Comparison of ENCODE assay signal across 20 cellular contexts in the genomic region with DNA sequence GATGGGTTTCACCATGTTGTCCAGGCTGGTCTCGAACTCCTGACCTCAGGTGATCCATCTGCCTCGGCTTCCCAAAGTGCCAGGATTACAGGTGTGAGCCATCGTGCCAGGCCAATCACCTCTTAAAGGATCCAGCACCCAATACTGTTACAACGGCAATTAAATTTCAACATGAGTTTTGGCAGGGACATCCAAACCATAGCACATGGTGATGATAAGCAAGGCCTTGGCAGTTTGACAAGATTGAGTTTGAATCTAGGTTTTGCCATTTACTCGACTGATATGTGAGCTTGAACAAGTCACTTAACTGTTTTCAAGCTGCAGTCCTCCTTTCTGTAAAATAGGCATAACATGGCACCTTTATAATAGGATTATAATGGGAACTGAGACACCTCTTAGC.
DNase-seq lines count a peak whose midpoint lies in the region; ATAC-seq, FAIRE-seq and TF ChIP-seq lines count a peak whose summit lies in the region.
"Had no signal": no experiment of that assay in that cellular context is flagged by ENCODE, and none has a peak within 500 bp of the region (broad histone marks: within the 10 kb centered on the region; RNA-seq: fewer than 3 reads in every experiment).

No MANE protein-coding gene starts in this region.

- no peaks in the 10 kb centered on the region for H3K9me3 ChIP-seq in astrocyte (ENCODE audit: insufficient read depth, low read depth, low read length)
- H3K9me3 ChIP-seq: Caco-2 had no signal

- peak; percentile 38 for ATAC-seq in left lobe of liver
- ATAC-seq: A549, GM23338 had no signal

- no peak overlapping the region for H3K27ac Mint-ChIP-seq in astrocyte (ENCODE audit: unreplicated experiment)
- H3K27ac Mint-ChIP-seq: CD4-positive, alpha-beta T cell; GM23338 had no signal

- no peaks in the 10 kb centered on the region for H4K20me1 ChIP-seq in astrocyte (ENCODE audit: insufficient read depth, low read length)

- no peak overlapping the region for H3K4me2 ChIP-seq in astrocyte (ENCODE audit: low read length)
- H3K4me2 ChIP-seq: A549, GM23338 had no signal

- no peak overlapping the region for H3K9ac ChIP-seq in astrocyte (ENCODE audit: low read length)

- H3K36me3 Mint-ChIP-seq in astrocyte (ENCODE audit: low read depth, unreplicated experiment), result peaks cover 1% of the 10 kb centered on the region

- no peaks in the 10 kb centered on the region for H3K79me2 ChIP-seq in astrocyte (ENCODE audit: insufficient read depth, low read length)

- H3K4me3 ChIP-seq in astrocyte (ENCODE audit: insufficient read depth, low read depth, low read length) (no peak overlapping the region), fibroblast of mammary gland (ENCODE audit: control insufficient read depth, low read depth, low read length) (no peak overlapping the region), coronary artery (no peak overlapping the region)
- H3K4me3 ChIP-seq: A549, GM23338 had no signal

- H3K4me1 Mint-ChIP-seq in astrocyte (ENCODE audit: low read depth, unreplicated experiment), result peaks cover 4% of the 10 kb centered on the region

- H3K27me3 Mint-ChIP-seq in astrocyte (ENCODE audit: low read depth, unreplicated experiment), result no peaks in the 10 kb centered on the region
- H3K27me3 Mint-ChIP-seq: CD4-positive, alpha-beta T cell had no signal

- FAIRE-seq in astrocyte (lab: Jason Lieb, UNC), result peak; percentile 43
- FAIRE-seq: A549, D721Med, H54, HTR-8/SVneo had no signal

- H3K9me3 Mint-ChIP-seq in astrocyte (ENCODE audit: unreplicated experiment), result no peaks in the 10 kb centered on the region
- H3K9me3 Mint-ChIP-seq: CD4-positive, alpha-beta T cell had no signal

- H3K4me3 Mint-ChIP-seq in astrocyte (ENCODE audit: unreplicated experiment), result no peak overlapping the region
- H3K4me3 Mint-ChIP-seq: CD4-positive, alpha-beta T cell; GM23338 had no signal

- DNase-seq in DMS 273 (lab: John Stamatoyannopoulos, UW; ENCODE audit: unreplicated experiment) (peak; percentile 42), DMS 273 treated with DMSO at 0.1 percent for 48 hours (lab: John Stamatoyannopoulos, UW) (no peak), astrocyte (ENCODE audit: low read depth) (no peak), fibroblast of mammary gland (ENCODE audit: low read depth) (peak; percentile 11), left lobe of liver (ENCODE audit: low spot score) (no peak), SKM-1 (lab: John Stamatoyannopoulos, UW; ENCODE audit: unreplicated experiment) (no peak), coronary artery (ENCODE audit: low spot score) (no peak)
- DNase-seq: AML-193; Caco-2; CD4-positive, alpha-beta T cell; DMS79 treated with DMSO at 0.1 percent for 48 hours; GF-D8; HCEC 1CT had no signal

- H3K4me1 ChIP-seq in astrocyte (ENCODE audit: insufficient read depth, low read length), result no peaks in the 10 kb centered on the region
- H3K4me1 ChIP-seq: A549, Caco-2 had no signal

- H2AFZ ChIP-seq in astrocyte (ENCODE audit: low read depth, low read length), result no peak overlapping the region
- H2AFZ ChIP-seq: GM23338 had no signal

- no peak overlapping the region for H3K27ac ChIP-seq in astrocyte (ENCODE audit: low read depth, low read length)
- H3K27ac ChIP-seq in coronary artery, result no peak overlapping the region
- H3K27ac ChIP-seq: 22Rv1, A549, C4-2B had no signal

- no peak for TF ChIP-seq CTCF in astrocyte (IDR thresholded peaks at IDR 0.05; ENCODE audit: insufficient read depth, low read depth, low read length)
- TF ChIP-seq CTCF in fibroblast of mammary gland (conservative IDR thresholded peaks at IDR 0.05; ENCODE audit: control insufficient read depth, insufficient read depth, low read depth, low read length), result no peak
- no peak for TF ChIP-seq CTCF in coronary artery (IDR thresholded peaks at IDR 0.05)

- no peaks in the 10 kb centered on the region for H3K36me3 ChIP-seq in astrocyte (ENCODE audit: insufficient read depth, low read length)

- no peaks in the 10 kb centered on the region for H3K27me3 ChIP-seq in astrocyte (ENCODE audit: insufficient read depth, low read length)

Comparison
In these comparisons a context has a peak if more than half of its experiments do, and no peak if none do; other contexts are left out.
1. DNase-seq: peak in DMS 273 (single experiment) and fibroblast of mammary gland (single experiment); none in DMS 273 treated with DMSO at 0.1 percent for 48 hours (single experiment), astrocyte (single experiment), left lobe of liver (single experiment), SKM-1 (single experiment) and coronary artery (single experiment).